In genomic region chr7:66438703-66439405, GRCh38 we compare ENCODE assay signal across 8 cellular contexts.
DNase-seq lines count a peak whose midpoint lies in the region; ATAC-seq, FAIRE-seq and TF ChIP-seq lines count a peak whose summit lies in the region.
"Not testable (repeated sequence)": the region's sequence is repeated elsewhere in the genome, so short reads cannot be mapped to it uniquely, and the experiment has no call there.

No MANE protein-coding gene starts in this region.

- not testable (repeated sequence) for H3K36me3 ChIP-seq in astrocyte (ENCODE audit: insufficient read depth, low read length); left lung; transverse colon

- in situ Hi-C loops in transverse colon (cut with MboI; ENCODE audit: low pct_ligation_motif_present in 1 of 4, low pct_unique_long_range_greater_than_20kb in 1 of 4, low sequenced_read_pairs in 3 of 4): not testable (repeated sequence)

- not testable (repeated sequence) for H3K9me3 Mint-ChIP-seq in HFFc6; activated CD4-positive, alpha-beta T cell treated with anti-CD3 and anti-CD28 coated beads for 36 hours (ENCODE audit: low read depth); astrocyte (ENCODE audit: unreplicated experiment); nephron progenitor cell

- not testable (repeated sequence) for H3K4me3 Mint-ChIP-seq in HFFc6; activated CD4-positive, alpha-beta T cell treated with anti-CD3 and anti-CD28 coated beads for 36 hours; astrocyte (ENCODE audit: unreplicated experiment); nephron progenitor cell

- TF ChIP-seq EP300 in transverse colon (IDR thresholded peaks at IDR 0.05; ENCODE audit: low read depth): not testable (repeated sequence)

- peaks cover 17% of the 10 kb centered on the region for H3K4me1 Mint-ChIP-seq in HFFc6 (ENCODE audit: low read depth)
- H3K4me1 Mint-ChIP-seq in activated CD4-positive, alpha-beta T cell treated with anti-CD3 and anti-CD28 coated beads for 36 hours; nephron progenitor cell: not testable (repeated sequence)
- peaks cover 17% of the 10 kb centered on the region for H3K4me1 Mint-ChIP-seq in astrocyte (ENCODE audit: low read depth, unreplicated experiment)

- H3K27ac Mint-ChIP-seq in HFFc6 (peak overlapping the region; percentile 9; the same call in 1 of the 2 replicates), astrocyte (ENCODE audit: unreplicated experiment) (peak overlapping the region; percentile 7), nephron progenitor cell (peak overlapping the region; percentile 44)
- H3K27ac Mint-ChIP-seq in activated CD4-positive, alpha-beta T cell treated with anti-CD3 and anti-CD28 coated beads for 36 hours: not testable (repeated sequence)

- H3K27me3 Mint-ChIP-seq in HFFc6 (ENCODE audit: insufficient read depth); activated CD4-positive, alpha-beta T cell treated with anti-CD3 and anti-CD28 coated beads for 36 hours; astrocyte (ENCODE audit: low read depth, unreplicated experiment); nephron progenitor cell (ENCODE audit: low read depth, poor library complexity): not testable (repeated sequence)

- not testable (repeated sequence) for H3K36me3 Mint-ChIP-seq in HFFc6 (ENCODE audit: low read depth); activated CD4-positive, alpha-beta T cell treated with anti-CD3 and anti-CD28 coated beads for 36 hours (ENCODE audit: low read depth); astrocyte (ENCODE audit: low read depth, unreplicated experiment)
- H3K36me3 Mint-ChIP-seq in nephron progenitor cell (ENCODE audit: low read depth): peaks cover 19% of the 10 kb centered on the region

- not testable (repeated sequence) for H3K79me2 ChIP-seq in astrocyte (ENCODE audit: insufficient read depth, low read length)

- not testable (repeated sequence) for H3K9me3 ChIP-seq in astrocyte (ENCODE audit: insufficient read depth, low read depth, low read length); left lung; transverse colon

- H3K4me2 ChIP-seq in astrocyte (ENCODE audit: low read length): not testable (repeated sequence)

- DNase-seq in GF-D8 (lab: John Stamatoyannopoulos, UW): peak; percentile 9
- not testable (repeated sequence) for DNase-seq in HFFc6; activated CD4-positive, alpha-beta T cell treated with anti-CD3 and anti-CD28 coated beads for 36 hours; astrocyte (ENCODE audit: low read depth); left lung; nephron progenitor cell; transverse colon
- peak; percentile 81 for DNase-seq in fibroblast of villous mesenchyme (ENCODE audit: low read depth)

- H2AFZ ChIP-seq in astrocyte (ENCODE audit: low read depth, low read length): not testable (repeated sequence)

- peak; percentile 19 for ATAC-seq in activated CD4-positive, alpha-beta T cell treated with anti-CD3 and anti-CD28 coated beads for 36 hours
- peak; percentile 56 for ATAC-seq in left lung

- CTCF ChIA-PET in activated CD4-positive, alpha-beta T cell treated with anti-CD3 and anti-CD28 coated beads for 36 hours (lab: Charles Lee): not testable (repeated sequence)

- H3K4me1 ChIP-seq in astrocyte (ENCODE audit: insufficient read depth, low read length); left lung: not testable (repeated sequence)
- peaks cover 3 to 42% (median 24%) of the 10 kb centered on the region in 4 donors for H3K4me1 ChIP-seq in transverse colon

- H3K27me3 ChIP-seq in astrocyte (ENCODE audit: insufficient read depth, low read length); left lung; transverse colon: not testable (repeated sequence)

- intact Hi-C loops in activated CD4-positive, alpha-beta T cell treated with anti-CD3 and anti-CD28 coated beads for 36 hours (cut with DNase I, micrococcal nuclease): loop anchor here in 1 of 2 experiments (10.0 kb wide), 1 partner anchor 64 kb away; no protein-coding TSS in a partner anchor
- intact Hi-C loops in left lung (cut with DNase I); transverse colon (cut with DNase I; ENCODE audit: low total_unique reads): not testable (repeated sequence)

- H4K20me1 ChIP-seq in astrocyte (ENCODE audit: insufficient read depth, low read length): not testable (repeated sequence)

- not testable (repeated sequence) for FAIRE-seq in astrocyte (lab: Jason Lieb, UNC)

- 40 to 62% methylated on average over 1 of the region's 1 CpG for WGBS in transverse colon (ENCODE audit: low coverage in 1 of 2), 2 donors

- not testable (repeated sequence) for TF ChIP-seq CTCF in HFFc6 (IDR thresholded peaks at IDR 0.05); astrocyte (IDR thresholded peaks at IDR 0.05; ENCODE audit: insufficient read depth, low read depth, low read length); fibroblast of villous mesenchyme (IDR thresholded peaks at IDR 0.05; ENCODE audit: insufficient read depth, low read depth, low read length); left lung (IDR thresholded peaks at IDR 0.05); nephron progenitor cell (IDR thresholded peaks at IDR 0.05); transverse colon (IDR thresholded peaks at IDR 0.05)

- POLR2A ChIA-PET in activated CD4-positive, alpha-beta T cell treated with anti-CD3 and anti-CD28 coated beads for 36 hours (lab: Charles Lee): not testable (repeated sequence)

- not testable (repeated sequence) for H3K9ac ChIP-seq in astrocyte (ENCODE audit: low read length)

- H3K27ac ChIP-seq in astrocyte (ENCODE audit: low read depth, low read length): not testable (repeated sequence)
- H3K27ac ChIP-seq in left lung (peak overlapping the region; percentile 11 to 62), transverse colon (peak overlapping the region; percentile 66 to 79 (median 74))

- not testable (repeated sequence) for TF ChIP-seq POLR2A in transverse colon (IDR thresholded peaks at IDR 0.05)

- H3K4me3 ChIP-seq in astrocyte (ENCODE audit: insufficient read depth, low read depth, low read length); fibroblast of villous mesenchyme (ENCODE audit: low read depth, low read length); left lung; transverse colon: not testable (repeated sequence)
